Comparison of ENCODE assay signal across 8 cellular contexts in the genomic region with DNA sequence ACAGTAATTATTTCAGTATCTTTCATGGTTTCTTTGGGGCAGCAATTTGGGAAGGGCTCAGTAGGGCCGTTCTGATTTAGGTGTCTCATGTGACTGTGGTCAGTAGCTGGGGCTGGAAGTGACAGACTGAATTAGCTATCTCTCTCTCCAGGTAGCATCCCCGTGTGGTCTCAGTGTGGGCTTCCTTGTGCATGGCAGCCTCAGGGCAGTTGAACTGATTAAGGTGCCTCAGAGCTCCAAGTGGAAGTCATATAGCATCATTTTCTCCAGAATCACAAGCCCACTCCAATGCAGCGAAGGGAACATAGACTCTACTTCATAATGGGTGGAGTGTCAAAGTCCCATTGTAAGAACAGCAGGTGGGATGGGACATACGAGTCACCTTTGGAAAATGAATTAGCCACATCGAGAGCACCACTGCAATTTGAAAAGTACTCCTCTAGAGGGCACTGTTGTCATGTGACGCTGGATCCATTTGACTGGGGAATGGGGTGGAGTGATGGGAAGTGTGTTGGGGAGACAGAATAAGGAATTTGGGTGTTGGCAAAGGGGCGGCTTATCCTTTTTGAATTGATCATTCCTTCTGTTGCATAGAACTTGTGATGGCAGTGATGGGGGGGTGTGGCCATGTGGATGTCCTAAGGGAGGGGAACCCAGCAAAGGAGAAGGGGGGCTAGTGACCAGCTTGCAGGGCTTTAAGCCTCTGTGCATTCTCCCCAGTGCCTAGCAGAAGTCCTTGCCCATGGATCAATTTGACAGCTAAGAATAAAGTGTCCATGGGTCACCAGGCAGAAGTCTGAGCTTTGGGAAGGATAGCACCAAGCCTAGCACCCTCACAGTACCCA. TPM values are rescaled to one million over a fixed set of nuclear protein-coding genes. Genes with fewer than 3 reads are reported as not detected.
DNase-seq lines count a peak whose midpoint lies in the region; ATAC-seq and TF ChIP-seq lines count a peak whose summit lies in the region.

No MANE protein-coding gene starts in this region.

- H3K4me3 Mint-ChIP-seq in neural crest cell, result no peak overlapping the region

- H3K4me1 Mint-ChIP-seq in neural crest cell, result no peaks in the 10 kb centered on the region

- TF ChIP-seq CTCF in C4-2B (conservative IDR thresholded peaks at IDR 0.05) (peak; percentile 77), fibroblast of the aortic adventitia (IDR thresholded peaks at IDR 0.05; ENCODE audit: insufficient read depth, low read length) (peak; percentile 84), neural crest cell (conservative IDR thresholded peaks at IDR 0.05) (peak; percentile 88)

- no peak overlapping the region for H3K27ac ChIP-seq in C4-2B

- no peak overlapping the region for H3K27ac Mint-ChIP-seq in neural crest cell (ENCODE audit: unreplicated experiment)

- H3K9me3 Mint-ChIP-seq in neural crest cell, result no peaks in the 10 kb centered on the region

- peaks cover 30% of the 10 kb centered on the region for H3K27me3 Mint-ChIP-seq in neural crest cell (ENCODE audit: low read depth)

- peak; percentile 53 for DNase-seq in GM19240 (ENCODE audit: insufficient read length, low spot score)
- DNase-seq in NCI-H69 (lab: John Stamatoyannopoulos, UW), result peak; percentile 52
- DNase-seq in activated T-cell treated with anti-CD3 and anti-CD28 coated beads for 4 hours, result peak; percentile 8
- peak; percentile 55 for DNase-seq in fibroblast of the aortic adventitia (ENCODE audit: low read depth)
- DNase-seq in neural crest cell (ENCODE audit: low read depth, low spot score), result peak; percentile 45

- H3K36me3 Mint-ChIP-seq in neural crest cell (ENCODE audit: low read depth), result no peaks in the 10 kb centered on the region

- ATAC-seq in GM21529 (IDR thresholded peaks at IDR 0.05; ENCODE audit: unreplicated experiment) (no peak), GM19397 (IDR thresholded peaks at IDR 0.05; ENCODE audit: unreplicated experiment) (no peak)

- no peak overlapping the region for H3K4me3 ChIP-seq in fibroblast of the aortic adventitia (ENCODE audit: low read depth, low read length)

RNA-seq across cellular contexts. Expression of a gene that starts 39.3 kb away (rescaled TPM):
- total RNA-seq in fibroblast of the aortic adventitia (ENCODE audit: low replicate concordance) (35.5 and 36.6 TPM in 2 replicates), neural crest cell (76.9 and 79.1 TPM in 2 replicates)

RNA-seq across cellular contexts. Expression of a gene that starts 47.6 kb away (rescaled TPM):
- total RNA-seq in fibroblast of the aortic adventitia (ENCODE audit: low replicate concordance), result 201 and 217 TPM in 2 replicates
- 291 and 311 TPM in 2 replicates for total RNA-seq in neural crest cell
